13 cellular contexts compared by ENCODE assay signal in genomic region chr2:191189112-191189635, GRCh38. TPM values are rescaled to one million over a fixed set of nuclear protein-coding genes. Genes with fewer than 3 reads are reported as not detected.
A peak's percentile ranks its signal among the peaks of the same experiment; 100 is the strongest.
DNase-seq lines count a peak whose midpoint lies in the region; ATAC-seq and TF ChIP-seq lines count a peak whose summit lies in the region.
"Had no signal": no experiment of that assay in that cellular context is flagged by ENCODE, and none has a peak within 500 bp of the region (broad histone marks: within the 10 kb centered on the region; RNA-seq: fewer than 3 reads in every experiment).

No MANE protein-coding gene starts in this region.

- DNase-seq in stimulated activated naive CD8-positive, alpha-beta T cell treated with anti-CD3 and anti-CD28 coated beads, Interleukin-15, Interleukin-2, amounts not matched to agents 100 U/mL and 50 U/mL, for 24 hours: no peak
- no peak for DNase-seq in PC-9
- no peak for DNase-seq in epithelial cell of prostate (ENCODE audit: low read depth, low spot score)
- DNase-seq in NCI-H1105 (lab: John Stamatoyannopoulos, UW): no peak
- DNase-seq in ecto neural progenitor cell (ENCODE audit: low spot score): no peak
- no peak for DNase-seq in activated effector memory CD4-positive, alpha-beta T cell treated with anti-CD3 and anti-CD28 coated beads, Interleukin-2, amount 50 U/mL, for 16 hours
- DNase-seq: central memory CD4-positive, alpha-beta T cell; head of caudate nucleus; NCI-H446 treated with DMSO at 0.1 percent for 48 hours; OCI-M1; transverse colon had no signal

- peaks cover 73% of the 10 kb centered on the region for H3K4me1 Mint-ChIP-seq in stimulated activated naive CD8-positive, alpha-beta T cell treated with anti-CD3 and anti-CD28 coated beads, Interleukin-15, Interleukin-2, amounts not matched to agents 100 ng/mL and 50 ng/mL, for 24 hours (ENCODE audit: low read depth)

- 0 out of 2 replicates have a peak overlapping the region, but pooled peaks have one; percentile 8 for H3K4me2 ChIP-seq in PC-9
- H3K4me2 ChIP-seq: BLaER1 had no signal

- no peaks in the 10 kb centered on the region for H3K36me3 ChIP-seq in PC-9 (ENCODE audit: low read depth)
- H3K36me3 ChIP-seq: BLaER1, transverse colon had no signal

- POLR2A ChIA-PET in PC-9 (lab: Charles Lee; ENCODE audit: unreplicated experiment): no interaction called here

- CTCF ChIA-PET in PC-9 (lab: Charles Lee): no interaction called here

- H3K9me3 ChIP-seq in PC-9 (ENCODE audit: insufficient read depth, low read depth): no peaks in the 10 kb centered on the region
- H3K9me3 ChIP-seq: BLaER1, transverse colon had no signal

- H4K20me1 ChIP-seq in PC-9 (ENCODE audit: insufficient read depth): no peaks in the 10 kb centered on the region
- H4K20me1 ChIP-seq: BLaER1 had no signal

- intact Hi-C loops in PC-9 (cut with micrococcal nuclease; ENCODE audit: unreplicated experiment): no loop called here

- H2AFZ ChIP-seq in PC-9: no peak overlapping the region

- H3K27me3 ChIP-seq in PC-9 (ENCODE audit: insufficient read depth, low read depth): no peaks in the 10 kb centered on the region
- H3K27me3 ChIP-seq: BLaER1, transverse colon had no signal

- no peaks in the 10 kb centered on the region for H3K27me3 Mint-ChIP-seq in stimulated activated naive CD8-positive, alpha-beta T cell treated with anti-CD3 and anti-CD28 coated beads, Interleukin-15, Interleukin-2, amounts not matched to agents 100 ng/mL and 50 ng/mL, for 24 hours

- no peak for ATAC-seq in stimulated activated naive CD8-positive, alpha-beta T cell treated with anti-CD3 and anti-CD28 coated beads, Interleukin-15, Interleukin-2, amounts not matched to agents 100 U/mL and 50 U/mL, for 24 hours

- no peaks in the 10 kb centered on the region for H3K9me2 ChIP-seq in PC-9 (ENCODE audit: insufficient read depth)

- H3K36me3 Mint-ChIP-seq in stimulated activated naive CD8-positive, alpha-beta T cell treated with anti-CD3 and anti-CD28 coated beads, Interleukin-15, Interleukin-2, amounts not matched to agents 100 ng/mL and 50 ng/mL, for 24 hours (ENCODE audit: low read depth): no peaks in the 10 kb centered on the region

- no peaks in the 10 kb centered on the region for H3K4me1 ChIP-seq in PC-9 (replicated peaks; ENCODE audit: insufficient read depth)
- H3K4me1 ChIP-seq: BLaER1, transverse colon had no signal

- TF ChIP-seq CTCF in PC-9 (conservative IDR thresholded peaks at IDR 0.05): no peak

- H3K9me3 Mint-ChIP-seq in stimulated activated naive CD8-positive, alpha-beta T cell treated with anti-CD3 and anti-CD28 coated beads, Interleukin-15, Interleukin-2, amounts not matched to agents 100 ng/mL and 50 ng/mL, for 24 hours: no peaks in the 10 kb centered on the region

- no peak overlapping the region for H3K4me3 ChIP-seq in PC-9
- H3K4me3 ChIP-seq: BLaER1, transverse colon had no signal

- H3K27ac ChIP-seq in PC-9 (no peak overlapping the region), epithelial cell of prostate (peak overlapping the region; percentile 9)
- H3K27ac ChIP-seq: BLaER1, transverse colon had no signal

- peak overlapping the region; percentile 49 for H3K27ac Mint-ChIP-seq in stimulated activated naive CD8-positive, alpha-beta T cell treated with anti-CD3 and anti-CD28 coated beads, Interleukin-15, Interleukin-2, amounts not matched to agents 100 ng/mL and 50 ng/mL, for 24 hours

- H3F3A ChIP-seq in PC-9 (ENCODE audit: insufficient read depth, low read depth): no peaks in the 10 kb centered on the region

- H3K4me3 Mint-ChIP-seq in stimulated activated naive CD8-positive, alpha-beta T cell treated with anti-CD3 and anti-CD28 coated beads, Interleukin-15, Interleukin-2, amounts not matched to agents 100 ng/mL and 50 ng/mL, for 24 hours: peak overlapping the region; percentile 24

- no peaks in the 10 kb centered on the region for H3K79me2 ChIP-seq in PC-9 (ENCODE audit: low read depth)

- BruUV-seq in PC-9 (replicated peaks; lab: Mats Ljungman, UMichigan): no TSS peak

RNA-seq across cellular contexts. Expression of gene STAT4, which starts 38.4 kb away (rescaled TPM):
- total RNA-seq in PC-9 (2021): 0.23 and 0.70 TPM in 2 replicates

RNA-seq across cellular contexts. Expression of gene MYO1B, which starts 56.0 kb away (rescaled TPM):
- 48.5 and 55.0 TPM in 2 replicates for total RNA-seq in PC-9 (2021)
